Comparison of ENCODE assay signal across 8 cellular contexts in the genomic region with DNA sequence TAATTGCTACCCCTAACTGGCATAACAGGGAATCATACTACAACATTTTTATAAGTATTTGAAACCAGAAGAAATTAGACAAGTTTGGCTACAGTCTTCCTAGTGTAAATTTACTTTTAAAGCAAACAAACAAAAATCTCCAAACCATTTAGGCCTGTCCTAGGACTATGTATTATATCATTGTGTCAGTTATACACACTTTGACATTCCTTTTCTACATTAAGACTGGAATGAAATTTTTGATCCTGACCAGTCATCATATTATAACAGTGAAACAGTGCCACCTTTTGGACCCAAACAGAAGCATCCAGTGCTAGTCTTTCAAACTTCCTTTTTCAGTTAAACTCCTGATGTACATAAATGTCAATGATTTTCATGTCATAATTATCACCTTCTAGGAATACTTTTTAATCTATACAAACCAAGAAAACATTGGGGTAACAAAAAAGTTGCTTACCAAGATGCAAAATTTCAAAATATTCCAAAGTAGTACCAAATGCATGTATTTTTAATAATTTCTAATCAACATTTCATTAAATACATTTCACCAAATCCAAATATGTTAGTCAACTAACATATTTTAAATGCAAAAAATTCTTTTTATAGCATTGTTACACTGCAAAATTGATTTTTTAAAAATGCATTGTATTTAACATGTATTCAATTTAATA.
DNase-seq lines count a peak whose midpoint lies in the region; ATAC-seq and TF ChIP-seq lines count a peak whose summit lies in the region.

No MANE protein-coding gene starts in this region.

- peak; percentile 72 for TF ChIP-seq CTCF in CD14-positive monocyte (IDR thresholded peaks at IDR 0.05)
- TF ChIP-seq CTCF in right lobe of liver (IDR thresholded peaks at IDR 0.05) = peak; percentile 71 to 84 (median 74)

- no peaks in the 10 kb centered on the region for H3K27me3 ChIP-seq in right lobe of liver

- ATAC-seq in GM18517 (IDR thresholded peaks at IDR 0.05; ENCODE audit: unreplicated experiment) (peak; percentile 73), HG03575 (IDR thresholded peaks at IDR 0.05; ENCODE audit: extremely low read depth, insufficient number of reproducible peaks, low FRiP score, unreplicated experiment) (peak; percentile 57), right lobe of liver (peak; percentile 77 to 91 (median 79)), HG03095 (IDR thresholded peaks at IDR 0.05; ENCODE audit: unreplicated experiment) (no peak), GM21528 (IDR thresholded peaks at IDR 0.05; ENCODE audit: low FRiP score, unreplicated experiment) (no peak)

- H3K4me1 Mint-ChIP-seq in CD14-positive monocyte = no peaks in the 10 kb centered on the region

- no peaks in the 10 kb centered on the region for H3K36me3 ChIP-seq in right lobe of liver

- peaks cover 0 to 2% (median 0%) of the 10 kb centered on the region in 3 donors for H3K27me3 Mint-ChIP-seq in CD14-positive monocyte (ENCODE audit: low read depth in 3 of 3)

- no peak overlapping the region for H3K27ac Mint-ChIP-seq in CD14-positive monocyte

- no peak overlapping the region for H3K27ac ChIP-seq in right lobe of liver

- H3K4me3 Mint-ChIP-seq in CD14-positive monocyte = no peak overlapping the region

- intact Hi-C loops in CD14-positive monocyte (cut with micrococcal nuclease) = no loop called here
- intact Hi-C loops in right lobe of liver (cut with DNase I) = no loop called here

- no peaks in the 10 kb centered on the region for H3K4me1 ChIP-seq in right lobe of liver

- DNase-seq in CD14-positive monocyte (ENCODE audit: low spot score) = no peak
- peak; percentile 21 for DNase-seq in NCI-H774 (lab: John Stamatoyannopoulos, UW)
- peak; percentile 75 for DNase-seq in cerebellar cortex (ENCODE audit: low spot score)
- no peak for DNase-seq in right lobe of liver

- TF ChIP-seq POLR2A in right lobe of liver (IDR thresholded peaks at IDR 0.05) = no peak

- no peaks in the 10 kb centered on the region for H3K9me3 ChIP-seq in right lobe of liver

- no peaks in the 10 kb centered on the region for H3K36me3 Mint-ChIP-seq in CD14-positive monocyte

- H3K4me3 ChIP-seq in right lobe of liver = no peak overlapping the region

- no peaks in the 10 kb centered on the region for H3K9me3 Mint-ChIP-seq in CD14-positive monocyte

Comparison
In these comparisons a context has a peak if more than half of its experiments do, and no peak if none do; other contexts are left out.
1. DNase-seq: peak in NCI-H774 (single experiment) and cerebellar cortex (single experiment); none in CD14-positive monocyte (single experiment) and right lobe of liver (0 of 3).
2. ATAC-seq: peak in GM18517 (single experiment), HG03575 (single experiment) and right lobe of liver (4 of 4); none in HG03095 (single experiment) and GM21528 (single experiment).